ENCODE assay signal across 8 cellular contexts in genomic region chr15:92808611-92809063, GRCh38.
DNase-seq lines count a peak whose midpoint lies in the region; ATAC-seq and TF ChIP-seq lines count a peak whose summit lies in the region.

No MANE protein-coding gene starts in this region.

- ATAC-seq in GM19035 (IDR thresholded peaks at IDR 0.05; ENCODE audit: unreplicated experiment) (peak; percentile 9), HG03354 (IDR thresholded peaks at IDR 0.05; ENCODE audit: poor library complexity, severe bottlenecking, unreplicated experiment) (peak; percentile 21), T-helper 17 cell (no peak), HG02938 (IDR thresholded peaks at IDR 0.05; ENCODE audit: unreplicated experiment) (no peak)

- H3K27me3 ChIP-seq in BJ (ENCODE audit: control insufficient read depth, insufficient read depth, low read length): no peaks in the 10 kb centered on the region
- H3K27me3 ChIP-seq in neutrophil: no peaks in the 10 kb centered on the region

- POLR2A ChIA-PET in BJ (lab: Charles Lee): interaction anchor here (0.9 to 4.8 kb wide), 3 partner anchors 23 to 93 kb away, joined by 3 to 23 read pairs (median 4); no protein-coding TSS in a partner anchor

- TF ChIP-seq CTCF in BJ (IDR thresholded peaks at IDR 0.05; ENCODE audit: insufficient read depth, low read depth, low read length): no peak
- no peak for TF ChIP-seq CTCF in fibroblast of mammary gland (conservative IDR thresholded peaks at IDR 0.05; ENCODE audit: control insufficient read depth, insufficient read depth, low read depth, low read length)
- no peak for TF ChIP-seq CTCF in neutrophil (IDR thresholded peaks at IDR 0.05)

- H3K4me1 ChIP-seq in neutrophil (ENCODE audit: control insufficient read depth in 1 of 2, insufficient read depth in 1 of 2, low read depth in 1 of 2, low read length in 1 of 2): peaks cover 57 to 67% of the 10 kb centered on the region in 2 experiments

- H3K9me3 ChIP-seq in T-helper 17 cell (ENCODE audit: control insufficient read depth, low read length, poor library complexity, severe bottlenecking): no peaks in the 10 kb centered on the region
- H3K9me3 ChIP-seq in neutrophil: no peaks in the 10 kb centered on the region

- H3K36me3 Mint-ChIP-seq in T-helper 17 cell (ENCODE audit: low read depth): peaks cover 2% of the 10 kb centered on the region

- CTCF ChIA-PET in BJ (lab: Yijun Ruan, JAX): interaction anchor here (0.7 to 3.4 kb wide), 24 partner anchors 10 to 222 kb away, joined by 3 to 59 read pairs (median 6); partner anchors contain the start of gene CHD2

- H3K36me3 ChIP-seq in BJ (ENCODE audit: control insufficient read depth, insufficient read depth, low read length) (no peaks in the 10 kb centered on the region), neutrophil (no peaks in the 10 kb centered on the region)

- DNase-seq in BJ (ENCODE audit: low read depth) (no peak), T-helper 17 cell (no peak), fibroblast of mammary gland (ENCODE audit: low read depth) (peak; percentile 78), DMS79 (lab: John Stamatoyannopoulos, UW) (no peak)

- no peaks in the 10 kb centered on the region for H3K27me3 Mint-ChIP-seq in T-helper 17 cell

- H3K27ac ChIP-seq in neutrophil: peak overlapping the region; percentile 99

- H3K4me3 Mint-ChIP-seq in T-helper 17 cell: peak overlapping the region; percentile 91

- H3K4me3 ChIP-seq in BJ (ENCODE audit: low read depth, low read length) (peak overlapping the region; percentile 18), fibroblast of mammary gland (ENCODE audit: control insufficient read depth, low read depth, low read length) (peak overlapping the region; percentile 41), neutrophil (ENCODE audit: low read depth in 1 of 2, low read length in 1 of 2) (peak overlapping the region; percentile 69 to 70)

- peak overlapping the region; percentile 99 for H3K27ac Mint-ChIP-seq in T-helper 17 cell

- peaks cover 30% of the 10 kb centered on the region for H3K4me1 Mint-ChIP-seq in T-helper 17 cell

Comparison
In these comparisons a context has a peak if more than half of its experiments do, and no peak if none do; other contexts are left out.
1. H3K4me3 ChIP-seq: peak in every context shown above with its lines; median percentile 70 in neutrophil; 41 in fibroblast of mammary gland; 18 in BJ.
2. ATAC-seq: peak in GM19035 (single experiment) and HG03354 (single experiment); none in T-helper 17 cell (single experiment) and HG02938 (single experiment).